Comparison of ENCODE assay signal across 1 cellular context in genomic region chr9:34337404-34337803, GRCh38.
TF ChIP-seq lines count a peak whose summit lies in the region.

No MANE protein-coding gene starts in this region.

TF ChIP-seq in H1, 55 proteins besides CTCF, POLR2A, EP300 and RAD21:
- TF ChIP-seq RNF2 (IDR thresholded peaks at IDR 0.05; ENCODE audit: borderline replicate concordance, low read depth, low read length, missing control alignments, poor library complexity, severe bottlenecking) (no peak), RXRA (IDR thresholded peaks at IDR 0.05; ENCODE audit: insufficient read depth, low read depth, low read length) (no peak), POU5F1 (IDR thresholded peaks at IDR 0.05; ENCODE audit: low read depth, low read length) (no peak), MAFK (IDR thresholded peaks at IDR 0.05; ENCODE audit: low read depth, low read length) (no peak), USF2 (IDR thresholded peaks at IDR 0.05; ENCODE audit: low read length) (no peak), BRCA1 (IDR thresholded peaks at IDR 0.05; ENCODE audit: low read depth, low read length) (no peak), JUND (IDR thresholded peaks at IDR 0.05; ENCODE audit: low read length) (no peak), FOSL1 (IDR thresholded peaks at IDR 0.05; ENCODE audit: insufficient read depth, low read depth, low read length) (no peak), EGR1 (IDR thresholded peaks at IDR 0.05; ENCODE audit: borderline replicate concordance, low read depth, low read length) (no peak), SP1 (IDR thresholded peaks at IDR 0.05; ENCODE audit: low read depth, low read length) (no peak)
